ENCODE assay signal across 11 cellular contexts in genomic region chr21:34817821-34818662, GRCh38.
DNase-seq lines count a peak whose midpoint lies in the region; ATAC-seq, FAIRE-seq and TF ChIP-seq lines count a peak whose summit lies in the region.
"Had no signal": no experiment of that assay in that cellular context is flagged by ENCODE, and none has a peak within 500 bp of the region (broad histone marks: within the 10 kb centered on the region; RNA-seq: fewer than 3 reads in every experiment).

No MANE protein-coding gene starts in this region.

- FAIRE-seq in urothelium cell line (lab: Jason Lieb, UNC): no peak

- intact Hi-C loops in CD4-positive, alpha-beta T cell (cut with DNase I, micrococcal nuclease): no loop called here
- intact Hi-C loops in MCF 10A (cut with micrococcal nuclease): no loop called here
- intact Hi-C loops in mucosa of descending colon (cut with DNase I, micrococcal nuclease): no loop called here

- no peak for TF ChIP-seq CTCF in CD4-positive, alpha-beta T cell (IDR thresholded peaks at IDR 0.05)
- no peak for TF ChIP-seq CTCF in MCF 10A (IDR thresholded peaks at IDR 0.05; ENCODE audit: unreplicated experiment)
- no peak for TF ChIP-seq CTCF in mucosa of descending colon (IDR thresholded peaks at IDR 0.05)

- no peak overlapping the region for H3K4me3 Mint-ChIP-seq in CD4-positive, alpha-beta T cell
- H3K4me3 Mint-ChIP-seq in MCF 10A (ENCODE audit: unreplicated experiment): no peak overlapping the region

- H3K4me1 ChIP-seq in mucosa of descending colon (ENCODE audit: low read depth): peaks cover 20% of the 10 kb centered on the region

- H3K27me3 Mint-ChIP-seq in CD4-positive, alpha-beta T cell: no peaks in the 10 kb centered on the region
- H3K27me3 Mint-ChIP-seq in MCF 10A (ENCODE audit: insufficient read depth, unreplicated experiment): no peaks in the 10 kb centered on the region

- no peaks in the 10 kb centered on the region for H3K36me3 ChIP-seq in mucosa of descending colon (ENCODE audit: low read depth)

- POLR2A ChIA-PET in CD4-positive, alpha-beta T cell (lab: Charles Lee): interaction anchor here (1.1 kb wide), 1 partner anchor 16 kb away, joined by 3 read pairs; no protein-coding TSS in a partner anchor
- POLR2A ChIA-PET in MCF 10A (lab: Yijun Ruan, JAX): interaction anchor here (0.8 to 26.5 kb wide), 8 partner anchors 10 to 64 kb away, joined by 3 to 972 read pairs (median 4); no protein-coding TSS in a partner anchor

- no peaks in the 10 kb centered on the region for H3K9me3 ChIP-seq in CD4-positive, alpha-beta T cell (ENCODE audit: control insufficient read depth, low read length)
- no peaks in the 10 kb centered on the region for H3K9me3 ChIP-seq in mucosa of descending colon

- H3K27ac Mint-ChIP-seq in CD4-positive, alpha-beta T cell: peak overlapping the region; percentile 58
- H3K27ac Mint-ChIP-seq in MCF 10A (ENCODE audit: low read depth, unreplicated experiment): peak overlapping the region; percentile 85

- no TSS peak for BruUV-seq in MCF 10A (replicated peaks; lab: Mats Ljungman, UMichigan)

- ATAC-seq in CD4-positive, alpha-beta T cell (ENCODE audit: poor library complexity): no peak
- ATAC-seq in mucosa of descending colon: peak; percentile 37

- no peak overlapping the region for H3K27ac ChIP-seq in CD4-positive, alpha-beta T cell (ENCODE audit: low read depth, low read length)

- peaks cover 96% of the 10 kb centered on the region for H3K36me3 Mint-ChIP-seq in CD4-positive, alpha-beta T cell (ENCODE audit: low read depth)
- peaks cover 69% of the 10 kb centered on the region for H3K36me3 Mint-ChIP-seq in MCF 10A (ENCODE audit: insufficient read depth, unreplicated experiment)

- H3K4me3 ChIP-seq in mucosa of descending colon: no peak overlapping the region

- no peaks in the 10 kb centered on the region for H3K27me3 ChIP-seq in CD4-positive, alpha-beta T cell (ENCODE audit: control insufficient read depth, insufficient read depth, low read length)

- no peaks in the 10 kb centered on the region for H3K9me3 Mint-ChIP-seq in CD4-positive, alpha-beta T cell
- H3K9me3 Mint-ChIP-seq in MCF 10A (ENCODE audit: unreplicated experiment): no peaks in the 10 kb centered on the region

- H3K4me1 Mint-ChIP-seq in CD4-positive, alpha-beta T cell (ENCODE audit: low read depth): peaks cover 43% of the 10 kb centered on the region
- peaks cover 40% of the 10 kb centered on the region for H3K4me1 Mint-ChIP-seq in MCF 10A (ENCODE audit: insufficient read depth, unreplicated experiment)

- no peak for DNase-seq in CD4-positive, alpha-beta T cell
- DNase-seq in NCI-H2029 treated with DMSO at 0.1 percent for 48 hours (lab: John Stamatoyannopoulos, UW): peak; percentile 92
- DNase-seq in MCF 10A (ENCODE audit: unreplicated experiment): no peak
- no peak for DNase-seq in mucosa of descending colon
- no peak for DNase-seq in urothelium cell line (ENCODE audit: low spot score)
- no peak for DNase-seq in NOMO-1 treated with dmso at 0.1 percent for 144 hours (lab: John Stamatoyannopoulos, UW; ENCODE audit: unreplicated experiment)
- no peak for DNase-seq in NCI-H748 (lab: John Stamatoyannopoulos, UW; ENCODE audit: unreplicated experiment)
- DNase-seq in NCI-H446 (lab: John Stamatoyannopoulos, UW): no peak
- DNase-seq: amygdala, dermis blood vessel endothelial cell, NCI-H2227 treated with DMSO at 0.1 percent for 48 hours had no signal

- CTCF ChIA-PET in CD4-positive, alpha-beta T cell (lab: Charles Lee): no interaction called here
- CTCF ChIA-PET in MCF 10A (lab: Yijun Ruan, JAX): interaction anchor here (1.2 kb wide), 1 partner anchor 16 kb away, joined by 3 read pairs; no protein-coding TSS in a partner anchor
